28 cellular contexts compared by ENCODE assay signal in genomic region chr6:97066056-97066455, GRCh38.
"Had no signal": no experiment of that assay in that cellular context is flagged by ENCODE, and none has a peak within 500 bp of the region (broad histone marks: within the 10 kb centered on the region; RNA-seq: fewer than 3 reads in every experiment).

No MANE protein-coding gene starts in this region.

- DNase-seq: activated CD8-positive, alpha-beta memory T cell treated with anti-CD3 and anti-CD28 coated beads, Interleukin-2, amount 50 U/mL, for 4 hours; activated gamma-delta T cell treated with Interleukin-2 at 50 U/mL for 16 hours; activated naive CD4-positive, alpha-beta T cell treated with anti-CD3 and anti-CD28 coated beads, Interleukin-2, amount 50 U/mL, for 16 hours; activated T-cell treated with anti-CD3 and anti-CD28 coated beads, Interleukin-2, amount 50 U/mL, for 24 hours; anterior cingulate cortex; endodermal cell; foreskin fibroblast; heart left ventricle; hypothalamus; immature natural killer cell; kidney; naive B cell; nephron progenitor cell; right lobe of liver; stimulated activated CD4-positive, alpha-beta T cell treated with anti-CD3 and anti-CD28 coated beads, Interleukin-4, amount 100 ng/mL, for 1 hour; stimulated activated naive B cell treated with anti-CD40 and anti-IgM and Interleukin-4, amounts not matched to agents 10 μg/mL and 1 μg/mL and 100 μg/mL, for 72 hours; T-cell; testis; transverse colon had no signal

- ATAC-seq: activated T-helper 17 cell treated with anti-CD3 and anti-CD28 coated beads, Interleukin-2, amount 50 U/mL, for 72 hours; esophagus mucosa; heart left ventricle; right lobe of liver; stimulated activated naive B cell treated with anti-CD40 and anti-IgM and Interleukin-4, amounts not matched to agents 10 μg/mL and 1 μg/mL and 100 μg/mL, for 72 hours; T-cell had no signal

- H3K4me1 Mint-ChIP-seq: activated T-helper 17 cell treated with anti-CD3 and anti-CD28 coated beads, Interleukin-2, amount 50 U/mL, for 72 hours; central memory CD8-positive, alpha-beta T cell; immature natural killer cell; naive B cell; stimulated activated naive B cell treated with anti-CD40 and anti-IgM and Interleukin-4, amounts not matched to agents 10 μg/mL and 1 μg/mL and 100 μg/mL, for 72 hours; T-cell had no signal

- H3K27ac ChIP-seq: heart left ventricle, neutrophil, right lobe of liver, testis, transverse colon, VCaP had no signal

- H3K36me3 Mint-ChIP-seq: immature natural killer cell; mesothelial cell of epicardium; naive B cell; stimulated activated naive B cell treated with anti-CD40 and anti-IgM and Interleukin-4, amounts not matched to agents 10 μg/mL and 1 μg/mL and 100 μg/mL, for 72 hours; T-cell had no signal

- H3K4me3 Mint-ChIP-seq: activated T-cell treated with anti-CD3 and anti-CD28 coated beads, Interleukin-2, amount 50 U/mL, for 24 hours; activated T-helper 17 cell treated with anti-CD3 and anti-CD28 coated beads, Interleukin-2, amount 50 U/mL, for 72 hours; central memory CD8-positive, alpha-beta T cell; dendritic cell treated with granulocyte-macrophage colony-stimulating factor and Interleukin-4, amounts not matched to agents 40 ng/mL and 50 ng/mL, for 4 days; endodermal cell; immature natural killer cell; mesothelial cell of epicardium; naive B cell; nephron progenitor cell; stimulated activated naive B cell treated with anti-CD40 and anti-IgM and Interleukin-4, amounts not matched to agents 10 μg/mL and 1 μg/mL and 100 μg/mL, for 72 hours; T-cell had no signal

- FAIRE-seq: bronchial epithelial cell, kidney had no signal

- H3K9me3 Mint-ChIP-seq: activated T-cell treated with anti-CD3 and anti-CD28 coated beads, Interleukin-2, amount 50 U/mL, for 24 hours; activated T-helper 17 cell treated with anti-CD3 and anti-CD28 coated beads, Interleukin-2, amount 50 U/mL, for 72 hours; central memory CD8-positive, alpha-beta T cell; dendritic cell treated with granulocyte-macrophage colony-stimulating factor and Interleukin-4, amounts not matched to agents 40 ng/mL and 50 ng/mL, for 4 days; endodermal cell; immature natural killer cell; mesothelial cell of epicardium; naive B cell; nephron progenitor cell; stimulated activated naive B cell treated with anti-CD40 and anti-IgM and Interleukin-4, amounts not matched to agents 10 μg/mL and 1 μg/mL and 100 μg/mL, for 72 hours; T-cell had no signal

- H3K4me1 ChIP-seq: heart left ventricle, testis, transverse colon had no signal

- H3K36me3 ChIP-seq: heart left ventricle, neutrophil, right lobe of liver, transverse colon had no signal

- H3K9me3 ChIP-seq: heart left ventricle, neutrophil, right lobe of liver, testis, transverse colon had no signal

- H3K4me3 ChIP-seq: heart left ventricle, right lobe of liver, testis, transverse colon had no signal

- H3K27me3 ChIP-seq: heart left ventricle, right lobe of liver, testis, transverse colon had no signal

- H3K27me3 Mint-ChIP-seq: activated T-cell treated with anti-CD3 and anti-CD28 coated beads, Interleukin-2, amount 50 U/mL, for 24 hours; activated T-helper 17 cell treated with anti-CD3 and anti-CD28 coated beads, Interleukin-2, amount 50 U/mL, for 72 hours; central memory CD8-positive, alpha-beta T cell; progenitor cell of endocrine pancreas; T-cell had no signal

- H3K27ac Mint-ChIP-seq: activated T-cell treated with anti-CD3 and anti-CD28 coated beads, Interleukin-2, amount 50 U/mL, for 24 hours; activated T-helper 17 cell treated with anti-CD3 and anti-CD28 coated beads, Interleukin-2, amount 50 U/mL, for 72 hours; dendritic cell treated with granulocyte-macrophage colony-stimulating factor and Interleukin-4, amounts not matched to agents 40 ng/mL and 50 ng/mL, for 4 days; endodermal cell; immature natural killer cell; mesothelial cell of epicardium; naive B cell; nephron progenitor cell; progenitor cell of endocrine pancreas; stimulated activated naive B cell treated with anti-CD40 and anti-IgM and Interleukin-4, amounts not matched to agents 10 μg/mL and 1 μg/mL and 100 μg/mL, for 72 hours; T-cell had no signal
